In genomic region chr12:53074999-53075370, GRCh38 we compare ENCODE assay signal across 1 cellular context.
TF ChIP-seq lines count a peak whose summit lies in the region.

No MANE protein-coding gene starts in this region.

TF ChIP-seq in WTC11, 78 proteins besides CTCF, POLR2A, EP300 and RAD21 (continued from another document):
- TF ChIP-seq, protein P1, sequence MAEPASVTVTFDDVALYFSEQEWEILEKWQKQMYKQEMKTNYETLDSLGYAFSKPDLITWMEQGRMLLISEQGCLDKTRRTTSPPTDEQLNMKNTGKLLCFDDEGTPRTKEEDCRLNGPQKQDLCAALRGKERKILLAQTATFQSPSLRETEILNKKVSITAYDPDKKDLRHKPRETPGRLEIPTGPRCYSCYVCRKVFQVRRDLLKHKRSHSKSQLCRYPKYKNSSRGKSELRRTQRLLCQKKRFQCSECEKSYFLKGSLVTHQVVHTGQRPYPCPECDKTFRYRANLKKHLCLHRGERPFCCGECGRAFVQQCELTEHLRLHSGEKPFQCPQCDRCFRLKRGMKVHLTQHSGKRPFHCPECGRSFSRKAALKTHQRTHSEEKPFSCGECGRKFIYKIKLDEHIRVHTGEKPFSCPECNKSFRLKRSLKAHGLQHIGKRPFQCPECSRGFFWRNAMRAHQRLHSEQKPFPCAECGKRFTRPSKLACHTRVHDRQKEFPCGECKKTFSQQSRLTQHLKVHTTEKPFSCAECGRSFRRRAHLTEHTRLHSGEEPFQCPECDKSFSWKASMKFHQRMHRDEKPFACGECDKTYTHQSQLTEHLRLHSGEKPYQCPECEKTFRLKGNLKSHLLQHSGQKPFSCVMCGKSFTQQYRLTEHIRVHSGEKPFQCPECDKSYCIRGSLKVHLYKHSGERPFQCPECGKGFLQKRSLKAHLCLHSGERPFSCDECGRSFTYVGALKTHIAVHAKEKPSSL (CRISPR knock-in tag; conservative IDR thresholded peaks at IDR 0.05): no peak
- TF ChIP-seq NFATC4 (CRISPR knock-in tag; IDR thresholded peaks at IDR 0.05) (no peak), ESRRA (CRISPR knock-in tag; IDR thresholded peaks at IDR 0.05; ENCODE audit: borderline replicate concordance) (no peak), PREB (CRISPR knock-in tag; IDR thresholded peaks at IDR 0.05; ENCODE audit: borderline replicate concordance) (no peak), ZNF317 (CRISPR knock-in tag; IDR thresholded peaks at IDR 0.05; ENCODE audit: borderline replicate concordance, low read depth) (no peak)
